8 cellular contexts compared by ENCODE assay signal in genomic region chr7:99380032-99380822, GRCh38. TPM values are rescaled to one million over a fixed set of nuclear protein-coding genes. Genes with fewer than 3 reads are reported as not detected.
DNase-seq lines count a peak whose midpoint lies in the region; ATAC-seq and TF ChIP-seq lines count a peak whose summit lies in the region.

No MANE protein-coding gene starts in this region.

- H3K27me3 Mint-ChIP-seq in MCF 10A (ENCODE audit: insufficient read depth, unreplicated experiment), result no peaks in the 10 kb centered on the region

- H3K4me1 ChIP-seq in lung (ENCODE audit: control insufficient read depth in 2 of 2, insufficient read depth in 2 of 2, low read length in 2 of 2) (peaks cover 0 to 26% of the 10 kb centered on the region in 2 donors), stomach smooth muscle (ENCODE audit: control insufficient read depth, insufficient read depth, low read length) (peaks cover 29% of the 10 kb centered on the region)

- H3K9me3 ChIP-seq in lung (ENCODE audit: control insufficient read depth in 2 of 2, insufficient read depth in 1 of 2, low read length in 1 of 2) (no peaks in the 10 kb centered on the region), stomach smooth muscle (ENCODE audit: control insufficient read depth in 2 of 2, low read length in 2 of 2) (no peaks in the 10 kb centered on the region)

- 21 to 38% methylated on average over 12 of the region's 12 CpGs for WGBS in lung, 2 donors

- H3K36me3 Mint-ChIP-seq in MCF 10A (ENCODE audit: insufficient read depth, unreplicated experiment), result peaks cover 36% of the 10 kb centered on the region

- H3K27ac Mint-ChIP-seq in MCF 10A (ENCODE audit: low read depth, unreplicated experiment), result peak overlapping the region; percentile 79

- no TSS peak for BruUV-seq in MCF 10A (replicated peaks; lab: Mats Ljungman, UMichigan)

- H3K27ac ChIP-seq in lung (ENCODE audit: low read depth in 1 of 2, low read length in 1 of 2) (peak overlapping the region; percentile 34 to 95), stomach smooth muscle (ENCODE audit: low read length) (peak overlapping the region; percentile 76)

- CTCF ChIA-PET in MCF 10A (lab: Yijun Ruan, JAX), result interaction anchor here (0.6 to 1.1 kb wide), 3 partner anchors 10 to 44 kb away, joined by 3 to 4 read pairs (median 3); no protein-coding TSS in a partner anchor

- POLR2A ChIA-PET in MCF 10A (lab: Yijun Ruan, JAX), result interaction anchor here (0.9 to 2.9 kb wide), 3 partner anchors 10 to 28 kb away, joined by 3 to 36 read pairs (median 6); partner anchors contain the start of genes BUD31 and PDAP1

- intact Hi-C loops in MCF 10A (cut with micrococcal nuclease), result no loop called here

- DNase-seq in OCI-M1 (lab: John Stamatoyannopoulos, UW), result peak; percentile 99
- peak; percentile 52 for DNase-seq in MCF 10A (ENCODE audit: unreplicated experiment)
- DNase-seq in lung (ENCODE audit: low spot score), result peak; percentile 65
- DNase-seq in DMS79 treated with DMSO at 0.1 percent for 48 hours (lab: John Stamatoyannopoulos, UW), result no peak
- DNase-seq in NCI-H446 treated with DMSO at 0.1 percent for 48 hours (lab: John Stamatoyannopoulos, UW), result no peak

- no peaks in the 10 kb centered on the region for H3K9me3 Mint-ChIP-seq in MCF 10A (ENCODE audit: unreplicated experiment)

- H3K4me3 ChIP-seq in lung (no peak overlapping the region), stomach smooth muscle (ENCODE audit: low read length in 2 of 2) (peak overlapping the region in 1 of 2 donors; percentile 52)

- H3K27me3 ChIP-seq in lung (ENCODE audit: control insufficient read depth, insufficient read depth) (no peaks in the 10 kb centered on the region), stomach smooth muscle (ENCODE audit: control insufficient read depth in 1 of 2, insufficient read depth in 2 of 2, low read length in 2 of 2) (no peaks in the 10 kb centered on the region)

- H3K36me3 ChIP-seq in lung (ENCODE audit: control insufficient read depth in 2 of 2, insufficient read depth in 2 of 2, low read length in 2 of 2), result peaks cover 0 to 25% of the 10 kb centered on the region in 2 donors
- peaks cover 0 to 4% of the 10 kb centered on the region in 2 donors for H3K36me3 ChIP-seq in stomach smooth muscle (ENCODE audit: control insufficient read depth in 2 of 2, insufficient read depth in 2 of 2, low read length in 2 of 2)

- H3K9ac ChIP-seq in stomach smooth muscle (ENCODE audit: low read length in 2 of 2), result peak overlapping the region; percentile 29 to 60

- TF ChIP-seq CTCF in MCF 10A (IDR thresholded peaks at IDR 0.05; ENCODE audit: unreplicated experiment) (no peak), lung (IDR thresholded peaks at IDR 0.05; ENCODE audit: control extremely low read depth, extremely low read depth) (no peak)

- peaks cover 18% of the 10 kb centered on the region for H3K4me1 Mint-ChIP-seq in MCF 10A (ENCODE audit: insufficient read depth, unreplicated experiment)

- H3K4me3 Mint-ChIP-seq in MCF 10A (ENCODE audit: unreplicated experiment), result peak overlapping the region; percentile 55

- peak; percentile 37 for ATAC-seq in GM18858 (IDR thresholded peaks at IDR 0.05; ENCODE audit: unreplicated experiment)
- peak; percentile 36 for ATAC-seq in HG02678 (IDR thresholded peaks at IDR 0.05; ENCODE audit: unreplicated experiment)
- peak; percentile 28 for ATAC-seq in lung (ENCODE audit: insufficient read depth, low FRiP score)

RNA-seq across cellular contexts. Expression of gene ARPC1B, which starts 5.7 kb away (rescaled TPM):
- 174 and 192 TPM in 2 replicates for total RNA-seq in MCF 10A (2022)
- total RNA-seq in lung, result 100 to 1,000 TPM; 164 to 310 TPM
- polyA plus RNA-seq in lung, result 100 to 1,000 TPM; 221 to 937 TPM

RNA-seq across cellular contexts. Expression of gene PDAP1, which starts 28.2 kb away (rescaled TPM):
- 155 and 200 TPM in 2 replicates for total RNA-seq in MCF 10A (2022)
- 10 to 100 TPM; 20.5 to 96.6 TPM for total RNA-seq in lung
- polyA plus RNA-seq in lung, result 100 to 1,000 TPM; 130 to 191 TPM

RNA-seq across cellular contexts. Expression of gene BUD31, which starts 28.5 kb away (rescaled TPM):
- total RNA-seq in MCF 10A (2022) (224 and 262 TPM in 2 replicates), lung (100 to 1,000 TPM in 1 of 2 donors, 10 to 100 TPM in 1; 88.5 to 107 TPM)
- polyA plus RNA-seq in lung, result 100 to 1,000 TPM; 124 to 185 TPM

RNA-seq across cellular contexts. Expression of gene ARPC1A, which starts 54.5 kb away (rescaled TPM):
- total RNA-seq in MCF 10A (2022) (149 and 180 TPM in 2 replicates), lung (100 to 1,000 TPM in 1 of 2 donors, 10 to 100 TPM in 1; 71.3 to 135 TPM)
- 100 to 1,000 TPM; 105 to 212 TPM for polyA plus RNA-seq in lung

RNA-seq across cellular contexts. Expression of gene PTCD1, which starts 58.4 kb away (rescaled TPM):
- total RNA-seq in MCF 10A (2022) (4.9 and 8.6 TPM in 2 replicates), lung (1 to 10 TPM; 4.5 to 6.8 TPM)
- polyA plus RNA-seq in lung, result 1 to 10 TPM; 2.8 to 3.4 TPM

Comparison
In these comparisons a context has a peak if more than half of its experiments do, and no peak if none do; other contexts are left out.
1. DNase-seq: peak in OCI-M1 (single experiment), MCF 10A (single experiment) and lung (single experiment); none in DMS79 treated with DMSO at 0.1 percent for 48 hours (single experiment) and NCI-H446 treated with DMSO at 0.1 percent for 48 hours (single experiment).
2. Peak in every context shown above with its lines, with median percentiles within 50 percentile points of each other: ATAC-seq.